ENCODE assay signal across 8 cellular contexts in genomic region chr19:49590971-49591730, GRCh38. TPM values are rescaled to one million over a fixed set of nuclear protein-coding genes. Genes with fewer than 3 reads are reported as not detected.
DNase-seq lines count a peak whose midpoint lies in the region; ATAC-seq and TF ChIP-seq lines count a peak whose summit lies in the region.

Gene PRR12 (plus strand): TSS chr19:49591182. CDS start chr19:49591655, 473 bp downstream.

- WGBS in suprapubic skin, result 0% methylated on average over 42 of the region's 66 CpGs

- peak within 1 kb of the TSS; percentile 90 for H3K4me3 Mint-ChIP-seq in natural killer cell

- H3K4me1 Mint-ChIP-seq in natural killer cell, result peaks cover 32 to 41% of the 10 kb centered on the region in 2 donors

- TF ChIP-seq CTCF in DOHH2 (IDR thresholded peaks at IDR 0.05; ENCODE audit: low read depth, low read length, poor library complexity, severe bottlenecking), result no peak
- TF ChIP-seq CTCF in fibroblast of the aortic adventitia (IDR thresholded peaks at IDR 0.05; ENCODE audit: insufficient read depth, low read length), result no peak
- no peak for TF ChIP-seq CTCF in natural killer cell (IDR thresholded peaks at IDR 0.05)
- no peak for TF ChIP-seq CTCF in suprapubic skin (IDR thresholded peaks at IDR 0.05)

- H3K9me3 ChIP-seq in DOHH2 (ENCODE audit: control insufficient read depth, insufficient read depth, low read length) (no peaks in the 10 kb centered on the region), suprapubic skin (no peaks in the 10 kb centered on the region)

- TF ChIP-seq POLR2A in Raji (IDR thresholded peaks at IDR 0.05; ENCODE audit: insufficient read depth, low read depth, low read length) (peak; percentile 25), suprapubic skin (IDR thresholded peaks at IDR 0.05) (no peak)

- peaks cover 50% of the 10 kb centered on the region for H3K79me2 ChIP-seq in DOHH2 (ENCODE audit: control insufficient read depth, low read length)

- H4K20me1 ChIP-seq in DOHH2 (ENCODE audit: control insufficient read depth, insufficient read depth, low read depth, low read length), result no peaks in the 10 kb centered on the region; the same call in 1 of the 2 replicates

- peak within 1 kb of the TSS; percentile 100 for H3K27ac ChIP-seq in DOHH2 (ENCODE audit: low read depth, low read length)
- H3K27ac ChIP-seq in suprapubic skin, result peak within 1 kb of the TSS; percentile 91

- peak; percentile 71 for DNase-seq in LHCN-M2 (ENCODE audit: low read depth)
- peak; percentile 61 for DNase-seq in activated gamma-delta T cell (lab: John Stamatoyannopoulos, UW)
- peak; percentile 75 for DNase-seq in fibroblast of the aortic adventitia (ENCODE audit: low read depth)
- DNase-seq in natural killer cell, result peak; percentile 62
- no peak for DNase-seq in suprapubic skin (ENCODE audit: low spot score in 2 of 2)

- H3K27me3 ChIP-seq in DOHH2 (ENCODE audit: control insufficient read depth, low read length) (peaks cover 4% of the 10 kb centered on the region; the same call in 1 of the 2 replicates), suprapubic skin (no peaks in the 10 kb centered on the region)

- TF ChIP-seq EP300 in suprapubic skin (IDR thresholded peaks at IDR 0.05), result no peak

- H3K36me3 Mint-ChIP-seq in natural killer cell, result no peaks in the 10 kb centered on the region

- H3K9me3 Mint-ChIP-seq in natural killer cell, result no peaks in the 10 kb centered on the region

- H3K9me2 ChIP-seq in DOHH2 (replicated peaks; ENCODE audit: control insufficient read depth, low read length), result no peaks in the 10 kb centered on the region

- H3K4me3 ChIP-seq in DOHH2 (ENCODE audit: low read length) (peak within 1 kb of the TSS; percentile 100), fibroblast of the aortic adventitia (ENCODE audit: low read depth, low read length) (peak within 1 kb of the TSS; percentile 84), suprapubic skin (peak within 1 kb of the TSS; percentile 94)

- intact Hi-C loops in natural killer cell (cut with micrococcal nuclease), result loop anchor here (2.0 kb wide), 1 partner anchor 88 kb away; no protein-coding TSS in a partner anchor

- H3F3A ChIP-seq in DOHH2 (ENCODE audit: control insufficient read depth, insufficient read depth), result peaks cover 24% of the 10 kb centered on the region

- ATAC-seq in natural killer cell, result peak; percentile 35 to 50 (median 38)
- ATAC-seq in HG03039 (IDR thresholded peaks at IDR 0.05; ENCODE audit: unreplicated experiment), result no peak

- peaks cover 36% of the 10 kb centered on the region for H3K36me3 ChIP-seq in DOHH2 (ENCODE audit: control insufficient read depth, low read length)
- H3K36me3 ChIP-seq in suprapubic skin, result peaks cover 23% of the 10 kb centered on the region

- H3K27me3 Mint-ChIP-seq in natural killer cell (ENCODE audit: low read depth in 2 of 2), result no peaks in the 10 kb centered on the region

- H3K4me1 ChIP-seq in DOHH2 (ENCODE audit: control insufficient read depth, low read length) (peaks cover 22% of the 10 kb centered on the region), suprapubic skin (peaks cover 37% of the 10 kb centered on the region)

- H3K4me2 ChIP-seq in DOHH2 (ENCODE audit: low read length), result peak within 1 kb of the TSS; percentile 99

- H3K27ac Mint-ChIP-seq in natural killer cell, result peak within 1 kb of the TSS; percentile 89 to 90

RNA-seq across cellular contexts. Expression of gene PRR12, which starts in this region (rescaled TPM):
- total RNA-seq in LHCN-M2 (2014; rRNA removed), result 3.8 and 5.5 TPM in 2 replicates
- 9.0 TPM for polyA plus RNA-seq in LHCN-M2 (2012)
- total RNA-seq in fibroblast of the aortic adventitia (ENCODE audit: low replicate concordance), result 3.2 and 3.7 TPM in 2 replicates
- total RNA-seq in natural killer cell, result 10 to 100 TPM; 51.1 to 62.1 (median 56.0) TPM
- 10 to 100 TPM; 24.6 to 50.3 (median 38.9) TPM for total RNA-seq in suprapubic skin

Comparison
In these comparisons a context has a peak if more than half of its experiments do, and no peak if none do; other contexts are left out.
1. DNase-seq: peak in LHCN-M2 (single experiment), activated gamma-delta T cell (single experiment), fibroblast of the aortic adventitia (single experiment) and natural killer cell (single experiment); none in suprapubic skin (0 of 2).
2. Peak in every context shown above with its lines, with median percentiles within 50 percentile points of each other: H3K4me3 ChIP-seq.